ENCODE assay signal across 12 cellular contexts in the genomic region with DNA sequence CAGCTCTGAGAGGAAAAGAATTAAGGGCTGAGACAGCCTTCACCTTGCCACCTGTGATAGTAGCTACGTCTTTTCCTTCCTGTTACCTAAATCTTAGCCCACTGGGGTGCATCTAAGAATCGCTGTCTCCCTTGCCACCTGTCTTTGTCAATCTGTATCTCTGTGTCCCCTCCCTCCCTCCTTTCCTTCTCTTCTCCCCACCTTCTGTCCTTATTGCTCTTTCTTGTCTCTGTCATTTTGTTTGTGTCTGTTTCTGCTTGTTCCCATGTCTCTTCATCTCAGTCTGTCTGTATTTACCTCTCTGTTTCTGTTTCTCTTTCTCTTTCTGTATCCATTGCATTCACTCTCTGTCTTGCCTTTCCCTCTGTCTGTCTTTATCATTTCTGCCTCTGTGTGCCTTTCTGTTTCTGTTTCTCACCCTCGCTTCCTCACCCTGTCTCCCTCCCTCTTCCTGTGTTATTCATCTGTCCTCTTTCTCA. TPM values are rescaled to one million over a fixed set of nuclear protein-coding genes. Genes with fewer than 3 reads are reported as not detected.
DNase-seq lines count a peak whose midpoint lies in the region; ATAC-seq and TF ChIP-seq lines count a peak whose summit lies in the region.
"Had no signal": no experiment of that assay in that cellular context is flagged by ENCODE, and none has a peak within 500 bp of the region (broad histone marks: within the 10 kb centered on the region; RNA-seq: fewer than 3 reads in every experiment).

No MANE protein-coding gene starts in this region.

- no peaks in the 10 kb centered on the region for H3K27me3 ChIP-seq in CD4-positive, alpha-beta memory T cell (ENCODE audit: insufficient read depth, low read length)
- no peaks in the 10 kb centered on the region for H3K27me3 ChIP-seq in sigmoid colon
- H3K27me3 ChIP-seq: right atrium auricular region, SJSA1, suprapubic skin had no signal

- WGBS in sigmoid colon, 2 donors: 41 to 56% methylated on average over 3 of the region's 3 CpGs

- peaks cover 10 to 23% (median 16%) of the 10 kb centered on the region in 4 donors for H3K4me1 Mint-ChIP-seq in CD4-positive, alpha-beta memory T cell
- peaks cover 6% of the 10 kb centered on the region for H3K4me1 Mint-ChIP-seq in activated T-helper 17 cell treated with anti-CD3 and anti-CD28 coated beads, Interleukin-2, amount 50 U/mL, for 72 hours

- H3K27ac Mint-ChIP-seq in CD4-positive, alpha-beta memory T cell: peak overlapping the region; percentile 73 to 97 (median 91)
- peak overlapping the region; percentile 82 for H3K27ac Mint-ChIP-seq in activated T-helper 17 cell treated with anti-CD3 and anti-CD28 coated beads, Interleukin-2, amount 50 U/mL, for 72 hours

- CTCF ChIA-PET in CD4-positive, alpha-beta memory T cell (lab: Charles Lee; ENCODE audit: partially characterized antibody): interaction anchor here (0.7 to 1.8 kb wide), 4 partner anchors 10 to 26 kb away, joined by 3 to 8 read pairs (median 4); no protein-coding TSS in a partner anchor

- TF ChIP-seq POLR2A in sigmoid colon (IDR thresholded peaks at IDR 0.05): no peak

- no peaks in the 10 kb centered on the region for H3K9me3 ChIP-seq in CD4-positive, alpha-beta memory T cell (ENCODE audit: control insufficient read depth in 1 of 2, low read length in 2 of 2)
- peaks cover 0 to 3% (median 0%) of the 10 kb centered on the region in 4 donors for H3K9me3 ChIP-seq in sigmoid colon
- H3K9me3 ChIP-seq: right atrium auricular region, SJSA1, suprapubic skin had no signal

- DNase-seq in CD4-positive, alpha-beta memory T cell: peak in 4 of 5 donors; percentile 11 to 38 (median 24)
- no peak for DNase-seq in DMS114 treated with DMSO at 0.1 percent for 48 hours (lab: John Stamatoyannopoulos, UW; ENCODE audit: unreplicated experiment)
- DNase-seq in GM03348 (ENCODE audit: low spot score): no peak
- DNase-seq in sigmoid colon: no peak
- no peak for DNase-seq in DMS53 (lab: John Stamatoyannopoulos, UW)

- H3K4me3 ChIP-seq in CD4-positive, alpha-beta memory T cell (ENCODE audit: low read length in 2 of 2): peak overlapping the region in 1 of 2 donors; percentile 45
- no peak overlapping the region for H3K4me3 ChIP-seq in sigmoid colon
- H3K4me3 ChIP-seq: right atrium auricular region, SJSA1, suprapubic skin had no signal

- peaks cover 0 to 3% of the 10 kb centered on the region in 2 donors for H3K27me3 Mint-ChIP-seq in CD4-positive, alpha-beta memory T cell
- H3K27me3 Mint-ChIP-seq in activated T-helper 17 cell treated with anti-CD3 and anti-CD28 coated beads, Interleukin-2, amount 50 U/mL, for 72 hours: no peaks in the 10 kb centered on the region

- POLR2A ChIA-PET in CD4-positive, alpha-beta memory T cell (lab: Charles Lee; ENCODE audit: partially characterized antibody): no interaction called here

- no peak for TF ChIP-seq EP300 in sigmoid colon (IDR thresholded peaks at IDR 0.05)

- no peak for TF ChIP-seq CTCF in sigmoid colon (IDR thresholded peaks at IDR 0.05)

- no peaks in the 10 kb centered on the region for H3K36me3 ChIP-seq in CD4-positive, alpha-beta memory T cell (ENCODE audit: insufficient read depth, low read length)
- no peaks in the 10 kb centered on the region for H3K36me3 ChIP-seq in sigmoid colon

- H3K9me3 Mint-ChIP-seq in CD4-positive, alpha-beta memory T cell: peaks cover 0 to 5% (median under 1%) of the 10 kb centered on the region in 8 donors
- no peaks in the 10 kb centered on the region for H3K9me3 Mint-ChIP-seq in activated T-helper 17 cell treated with anti-CD3 and anti-CD28 coated beads, Interleukin-2, amount 50 U/mL, for 72 hours

- H3K27ac ChIP-seq in CD4-positive, alpha-beta memory T cell (ENCODE audit: low read depth, low read length): peak overlapping the region; percentile 51
- no peak overlapping the region for H3K27ac ChIP-seq in sigmoid colon
- H3K27ac ChIP-seq: C4-2B, right atrium auricular region, SJSA1, suprapubic skin had no signal

- peak overlapping the region; percentile 79 to 89 (median 86) for H3K4me3 Mint-ChIP-seq in CD4-positive, alpha-beta memory T cell
- peak overlapping the region; percentile 74 for H3K4me3 Mint-ChIP-seq in activated T-helper 17 cell treated with anti-CD3 and anti-CD28 coated beads, Interleukin-2, amount 50 U/mL, for 72 hours

- no peaks in the 10 kb centered on the region for H3K36me3 Mint-ChIP-seq in CD4-positive, alpha-beta memory T cell
- no peaks in the 10 kb centered on the region for H3K36me3 Mint-ChIP-seq in activated T-helper 17 cell treated with anti-CD3 and anti-CD28 coated beads, Interleukin-2, amount 50 U/mL, for 72 hours (ENCODE audit: low read depth)

- intact Hi-C loops in CD4-positive, alpha-beta memory T cell (cut with micrococcal nuclease): no loop called here
- intact Hi-C loops in sigmoid colon (cut with DNase I): no loop called here

- H3K4me1 ChIP-seq in CD4-positive, alpha-beta memory T cell (ENCODE audit: insufficient read depth, low read length): peaks cover 13% of the 10 kb centered on the region
- no peaks in the 10 kb centered on the region for H3K4me1 ChIP-seq in sigmoid colon
- H3K4me1 ChIP-seq: SJSA1 had no signal

- ATAC-seq in GM19328 (IDR thresholded peaks at IDR 0.05; ENCODE audit: unreplicated experiment): peak; percentile 86
- peak; percentile 90 for ATAC-seq in HG03039 (IDR thresholded peaks at IDR 0.05; ENCODE audit: unreplicated experiment)
- peak; percentile 90 for ATAC-seq in activated T-helper 17 cell treated with anti-CD3 and anti-CD28 coated beads, Interleukin-2, amount 50 U/mL, for 72 hours (replicated peaks)

RNA-seq across cellular contexts. Expression of gene SLC22A15, which starts 30.2 kb away (rescaled TPM):
- total RNA-seq in CD4-positive, alpha-beta memory T cell: 1 to 10 TPM; 1.2 TPM
- polyA plus RNA-seq in CD4-positive, alpha-beta memory T cell: not detected
- under 1 TPM; 0.85 to 0.89 TPM for total RNA-seq in activated T-helper 17 cell treated with anti-CD3 and anti-CD28 coated beads, Interleukin-2, amount 50 U/mL, for 72 hours
- 1 to 10 TPM; 1.2 to 3.3 (median 2.8) TPM for total RNA-seq in sigmoid colon
- 1 to 10 TPM in 1 of 3 donors, under 1 TPM in 1, not detected in 1; 0.99 to 1.2 TPM for polyA plus RNA-seq in sigmoid colon

Comparison
In these comparisons a context has a peak if more than half of its experiments do, and no peak if none do; other contexts are left out.
1. DNase-seq: peak in CD4-positive, alpha-beta memory T cell (4 of 5); none in DMS114 treated with DMSO at 0.1 percent for 48 hours (single experiment), GM03348 (single experiment), sigmoid colon (single experiment) and DMS53 (single experiment).
2. Peak in every context shown above with its lines, with median percentiles within 50 percentile points of each other: ATAC-seq.